14 cellular contexts compared by ENCODE assay signal in the genomic region with DNA sequence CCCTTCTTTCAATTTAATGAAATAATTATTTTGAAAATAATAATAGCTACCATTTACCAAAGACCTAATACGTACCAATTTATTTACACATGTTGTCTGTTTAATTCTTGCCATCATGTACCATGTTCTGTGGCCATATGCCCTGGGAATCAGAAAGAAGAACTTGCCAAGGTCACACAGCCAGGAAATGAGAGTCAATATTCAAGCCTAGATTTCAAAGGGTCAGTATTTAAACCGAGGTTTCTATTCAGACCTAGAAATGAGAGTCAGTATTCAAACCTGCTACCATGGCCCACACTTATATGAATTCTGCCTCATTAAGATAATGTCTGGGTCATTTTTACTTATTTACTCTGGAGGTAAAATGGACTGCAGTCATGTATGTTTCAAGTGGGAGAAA.
A peak's percentile ranks its signal among the peaks of the same experiment; 100 is the strongest.
DNase-seq lines count a peak whose midpoint lies in the region; ATAC-seq and TF ChIP-seq lines count a peak whose summit lies in the region.
"Had no signal": no experiment of that assay in that cellular context is flagged by ENCODE, and none has a peak within 500 bp of the region (broad histone marks: within the 10 kb centered on the region; RNA-seq: fewer than 3 reads in every experiment).

No MANE protein-coding gene starts in this region.

- no peaks in the 10 kb centered on the region for H3K27me3 ChIP-seq in OCI-LY1 (ENCODE audit: insufficient read depth, low read length)
- no peaks in the 10 kb centered on the region for H3K27me3 ChIP-seq in muscle layer of duodenum (ENCODE audit: low read depth, low read length)
- no peaks in the 10 kb centered on the region for H3K27me3 ChIP-seq in CD4-positive, alpha-beta T cell (ENCODE audit: control insufficient read depth, insufficient read depth, low read length)
- H3K27me3 ChIP-seq: uterus had no signal

- H3K9ac ChIP-seq in OCI-LY1 (ENCODE audit: low read length): no peak overlapping the region

- H3K4me1 ChIP-seq in OCI-LY1 (ENCODE audit: insufficient read depth, low read length, severe bottlenecking) (peaks cover 28% of the 10 kb centered on the region), muscle layer of duodenum (ENCODE audit: control insufficient read depth in 1 of 2, insufficient read depth in 2 of 2, low read length in 2 of 2) (no peaks in the 10 kb centered on the region)
- H3K4me1 ChIP-seq: uterus had no signal

- no peaks in the 10 kb centered on the region for H3K27me3 Mint-ChIP-seq in CD4-positive, alpha-beta T cell
- H3K27me3 Mint-ChIP-seq: activated T-helper 17 cell treated with anti-CD3 and anti-CD28 coated beads, Interleukin-2, amount 50 U/mL, for 72 hours had no signal

- H3K4me3 ChIP-seq in OCI-LY1 (ENCODE audit: low read depth, low read length, poor library complexity, severe bottlenecking) (no peak overlapping the region), muscle layer of duodenum (ENCODE audit: low read depth in 1 of 2, low read length in 2 of 2) (peak overlapping the region in 1 of 2 donors; percentile 13)
- H3K4me3 ChIP-seq: uterus had no signal

- no peaks in the 10 kb centered on the region for H3K36me3 Mint-ChIP-seq in CD4-positive, alpha-beta T cell (ENCODE audit: low read depth)

- no peak for DNase-seq in activated CD4-positive, alpha-beta T cell treated with anti-CD3 and anti-CD28 coated beads, Interleukin-2, amount 50 U/mL, for 4 hours
- DNase-seq in CD4-positive, alpha-beta T cell: no peak
- no peak for DNase-seq in DMS53 (lab: John Stamatoyannopoulos, UW)
- DNase-seq: NCI-H2029; SIG-M5; stimulated activated CD4-positive, alpha-beta T cell treated with anti-CD3 and anti-CD28 coated beads, Interleukin-2, amount 100 ng/mL, for 48 hours; T1000; uterus had no signal

- peaks cover 6% of the 10 kb centered on the region for H3K4me1 Mint-ChIP-seq in CD4-positive, alpha-beta T cell (ENCODE audit: low read depth)

- H3K9me3 Mint-ChIP-seq in CD4-positive, alpha-beta T cell: no peaks in the 10 kb centered on the region
- H3K9me3 Mint-ChIP-seq: activated T-helper 17 cell treated with anti-CD3 and anti-CD28 coated beads, Interleukin-2, amount 50 U/mL, for 72 hours had no signal

- CTCF ChIA-PET in CD4-positive, alpha-beta T cell (lab: Charles Lee): interaction anchor here (0.8 kb wide), 1 partner anchor 27 kb away, joined by 4 read pairs; no protein-coding TSS in a partner anchor

- no peak for TF ChIP-seq CTCF in OCI-LY1 (IDR thresholded peaks at IDR 0.05; ENCODE audit: low read length)
- no peak for TF ChIP-seq CTCF in CD4-positive, alpha-beta T cell (IDR thresholded peaks at IDR 0.05)

- no peaks in the 10 kb centered on the region for H3K9me2 ChIP-seq in OCI-LY1 (ENCODE audit: low read depth, low read length)

- no peak overlapping the region for H3K4me3 Mint-ChIP-seq in CD4-positive, alpha-beta T cell
- H3K4me3 Mint-ChIP-seq: activated T-helper 17 cell treated with anti-CD3 and anti-CD28 coated beads, Interleukin-2, amount 50 U/mL, for 72 hours had no signal

- H3K27ac ChIP-seq in OCI-LY1 (ENCODE audit: low read depth, low read length, poor library complexity, severe bottlenecking) (peak overlapping the region; percentile 61), muscle layer of duodenum (ENCODE audit: low read length) (peak overlapping the region; percentile 77)
- no peak overlapping the region for H3K27ac ChIP-seq in CD4-positive, alpha-beta T cell (ENCODE audit: low read depth, low read length)
- H3K27ac ChIP-seq: uterus had no signal

- intact Hi-C loops in CD4-positive, alpha-beta T cell (cut with DNase I, micrococcal nuclease): no loop called here

- H3K9me3 ChIP-seq in OCI-LY1 (ENCODE audit: low read length) (no peaks in the 10 kb centered on the region), muscle layer of duodenum (ENCODE audit: control insufficient read depth in 1 of 2, low read length in 2 of 2) (no peaks in the 10 kb centered on the region)
- H3K9me3 ChIP-seq in CD4-positive, alpha-beta T cell (ENCODE audit: control insufficient read depth, low read length): no peaks in the 10 kb centered on the region
- H3K9me3 ChIP-seq: uterus had no signal

- peak overlapping the region; percentile 18; the same call in 1 of the 2 replicates for H2AFZ ChIP-seq in OCI-LY1 (ENCODE audit: low read length)

- H3K36me3 ChIP-seq in OCI-LY1 (ENCODE audit: insufficient read depth, low read length): no peaks in the 10 kb centered on the region
- H3K36me3 ChIP-seq in muscle layer of duodenum (ENCODE audit: control insufficient read depth in 1 of 2, insufficient read depth in 2 of 2, low read length in 2 of 2): no peaks in the 10 kb centered on the region
- H3K36me3 ChIP-seq: uterus had no signal

- H3K27ac Mint-ChIP-seq in CD4-positive, alpha-beta T cell: no peak overlapping the region
- H3K27ac Mint-ChIP-seq: activated T-helper 17 cell treated with anti-CD3 and anti-CD28 coated beads, Interleukin-2, amount 50 U/mL, for 72 hours had no signal

- H3K79me2 ChIP-seq in OCI-LY1 (ENCODE audit: insufficient read depth, low read length): no peaks in the 10 kb centered on the region

- no peaks in the 10 kb centered on the region for H4K20me1 ChIP-seq in OCI-LY1 (ENCODE audit: insufficient read depth, low read length)

- no peaks in the 10 kb centered on the region for H3F3A ChIP-seq in OCI-LY1 (ENCODE audit: insufficient read depth, low read length)

- ATAC-seq in GM18508 (IDR thresholded peaks at IDR 0.05; ENCODE audit: insufficient read depth, unreplicated experiment): peak; percentile 22
- peak; percentile 33 for ATAC-seq in GM21447 (IDR thresholded peaks at IDR 0.05; ENCODE audit: unreplicated experiment)
- no peak for ATAC-seq in CD4-positive, alpha-beta T cell (ENCODE audit: poor library complexity)
- ATAC-seq in HG03039 (IDR thresholded peaks at IDR 0.05; ENCODE audit: unreplicated experiment): no peak
- ATAC-seq: activated T-helper 17 cell treated with anti-CD3 and anti-CD28 coated beads, Interleukin-2, amount 50 U/mL, for 72 hours had no signal

- POLR2A ChIA-PET in CD4-positive, alpha-beta T cell (lab: Charles Lee): no interaction called here

- peak overlapping the region; percentile 47; the same call in 1 of the 2 replicates for H3K4me2 ChIP-seq in OCI-LY1 (ENCODE audit: low read length)

Comparison
In these comparisons a context has a peak if more than half of its experiments do, and no peak if none do; other contexts are left out.
1. ATAC-seq: peak in GM18508 (single experiment) and GM21447 (single experiment); none in CD4-positive, alpha-beta T cell (single experiment) and HG03039 (single experiment).